ENCODE assay signal across 8 cellular contexts in genomic region chr5:32590136-32590869, GRCh38. TPM values are rescaled to one million over a fixed set of nuclear protein-coding genes. Genes with fewer than 3 reads are reported as not detected.
DNase-seq lines count a peak whose midpoint lies in the region; TF ChIP-seq lines count a peak whose summit lies in the region.
"Not testable (repeated sequence)": the region's sequence is repeated elsewhere in the genome, so short reads cannot be mapped to it uniquely, and the experiment has no call there.

No MANE protein-coding gene starts in this region.

- H3K4me1 Mint-ChIP-seq in CD8-positive, alpha-beta memory T cell, result peaks cover 64 to 86% (median 81%) of the 10 kb centered on the region in 3 donors
- H3K4me1 Mint-ChIP-seq in activated naive CD4-positive, alpha-beta T cell treated with anti-CD3 and anti-CD28 coated beads, Interleukin-2, amount 10 ng/mL, durations not matched to agents 7 days and 5 days, result peaks cover 62% of the 10 kb centered on the region

- not testable (repeated sequence) for H3K27me3 ChIP-seq in CD8-positive, alpha-beta memory T cell (ENCODE audit: insufficient read depth, low read length, poor library complexity, severe bottlenecking)

- peaks cover 47% of the 10 kb centered on the region for H3K36me3 ChIP-seq in CD8-positive, alpha-beta memory T cell (ENCODE audit: insufficient read depth, low read length)

- H3K9me3 ChIP-seq in CD8-positive, alpha-beta memory T cell (ENCODE audit: low read length), result not testable (repeated sequence)

- H3K27ac Mint-ChIP-seq in CD8-positive, alpha-beta memory T cell, result peak overlapping the region; percentile 50 to 95 (median 80)
- not testable (repeated sequence) for H3K27ac Mint-ChIP-seq in activated naive CD4-positive, alpha-beta T cell treated with anti-CD3 and anti-CD28 coated beads, Interleukin-2, amount 10 ng/mL, durations not matched to agents 7 days and 5 days

- H3K27me3 Mint-ChIP-seq in CD8-positive, alpha-beta memory T cell; activated naive CD4-positive, alpha-beta T cell treated with anti-CD3 and anti-CD28 coated beads, Interleukin-2, amount 10 ng/mL, durations not matched to agents 7 days and 5 days: not testable (repeated sequence)

- not testable (repeated sequence) for H3K4me3 ChIP-seq in CD8-positive, alpha-beta memory T cell (ENCODE audit: low read length); HFF-Myc (replicated peaks; ENCODE audit: low read depth, low read length)

- not testable (repeated sequence) for H3K9me3 Mint-ChIP-seq in CD8-positive, alpha-beta memory T cell; activated naive CD4-positive, alpha-beta T cell treated with anti-CD3 and anti-CD28 coated beads, Interleukin-2, amount 10 ng/mL, durations not matched to agents 7 days and 5 days

- peak in 3 of 5 donors; percentile 52 to 60 (median 52) for DNase-seq in CD8-positive, alpha-beta memory T cell
- DNase-seq in HFF-Myc (ENCODE audit: extremely low read depth, low read depth), result peak; percentile 57
- DNase-seq in NCI-H2107 (lab: John Stamatoyannopoulos, UW), result peak; percentile 16
- DNase-seq in SHP77 (lab: John Stamatoyannopoulos, UW), result peak; percentile 36 to 42
- DNase-seq in activated naive CD4-positive, alpha-beta T cell treated with anti-CD3 and anti-CD28 coated beads, Interleukin-2, amount 10 ng/mL, durations not matched to agents 7 days and 5 days, result peak; percentile 34
- peak; percentile 69 to 82 for DNase-seq in erythroblast (lab: John Stamatoyannopoulos, UW)
- peak; percentile 70 to 79 for DNase-seq in lung microvascular endothelial cell (ENCODE audit: low read depth in 2 of 2)
- peak; percentile 63 for DNase-seq in stimulated activated CD4-positive, alpha-beta T cell treated with anti-CD3 and anti-CD28 coated beads, Interleukin-4, amount 100 ng/mL, for 24 hours

- peaks cover 54% of the 10 kb centered on the region for H3K4me1 ChIP-seq in CD8-positive, alpha-beta memory T cell (ENCODE audit: insufficient read depth, low read length)

- POLR2A ChIA-PET in CD8-positive, alpha-beta memory T cell (lab: Charles Lee), result interaction anchor here (0.7 to 1.7 kb wide), 6 partner anchors 21 to 145 kb away, joined by 3 to 12 read pairs (median 6); partner anchors contain the start of gene ZFR

- not testable (repeated sequence) for H3K27ac ChIP-seq in CD8-positive, alpha-beta memory T cell (ENCODE audit: low read depth, low read length)

- TF ChIP-seq POLR2A in erythroblast (IDR thresholded peaks at IDR 0.05; ENCODE audit: low read length), result not testable (repeated sequence)

- H3K36me3 Mint-ChIP-seq in CD8-positive, alpha-beta memory T cell, result peaks cover 0 to 72% (median 23%) of the 10 kb centered on the region in 3 donors
- H3K36me3 Mint-ChIP-seq in activated naive CD4-positive, alpha-beta T cell treated with anti-CD3 and anti-CD28 coated beads, Interleukin-2, amount 10 ng/mL, durations not matched to agents 7 days and 5 days, result peaks cover 49% of the 10 kb centered on the region

- peak; percentile 31 for TF ChIP-seq CTCF in HFF-Myc (IDR thresholded peaks at IDR 0.05; ENCODE audit: low read depth, low read length, missing control alignments)

- CTCF ChIA-PET in CD8-positive, alpha-beta memory T cell (lab: Charles Lee), result interaction anchor here (0.7 to 6.9 kb wide), 41 partner anchors 11 to 417 kb away, joined by 3 to 174 read pairs (median 4); partner anchors contain the start of genes GOLPH3 and ZFR
- CTCF ChIA-PET in activated naive CD4-positive, alpha-beta T cell treated with anti-CD3 and anti-CD28 coated beads, Interleukin-2, amount 10 ng/mL, durations not matched to agents 7 days and 5 days (lab: Charles Lee), result interaction anchor here (0.6 to 6.3 kb wide), 42 partner anchors 9 to 450 kb away, joined by 3 to 265 read pairs (median 4); partner anchors contain the start of gene ZFR

- peak overlapping the region in 5 of 7 donors; percentile 7 to 37 (median 34) for H3K4me3 Mint-ChIP-seq in CD8-positive, alpha-beta memory T cell
- not testable (repeated sequence) for H3K4me3 Mint-ChIP-seq in activated naive CD4-positive, alpha-beta T cell treated with anti-CD3 and anti-CD28 coated beads, Interleukin-2, amount 10 ng/mL, durations not matched to agents 7 days and 5 days

RNA-seq across cellular contexts. Expression of gene SUB1, which starts 4.9 kb away (rescaled TPM):
- 100 to 1,000 TPM; 484 to 511 TPM for total RNA-seq in CD8-positive, alpha-beta memory T cell
- 476 TPM for polyA plus RNA-seq in CD8-positive, alpha-beta memory T cell
- 62.1 and 62.7 TPM in 2 replicates for total RNA-seq in lung microvascular endothelial cell

Comparison
In these comparisons a context has a peak if more than half of its experiments do, and no peak if none do; other contexts are left out.
1. DNase-seq: peak in every context shown above with its lines; median percentile 76 in erythroblast; 74 in lung microvascular endothelial cell; 63 in stimulated activated CD4-positive, alpha-beta T cell treated with anti-CD3 and anti-CD28 coated beads, Interleukin-4, amount 100 ng/mL, for 24 hours; 57 in HFF-Myc; 52 in CD8-positive, alpha-beta memory T cell; 39 in SHP77; 34 in activated naive CD4-positive, alpha-beta T cell treated with anti-CD3 and anti-CD28 coated beads, Interleukin-2, amount 10 ng/mL, durations not matched to agents 7 days and 5 days; 16 in NCI-H2107.